In genomic region chr15:40320931-40321371, GRCh38 we compare ENCODE assay signal across 8 cellular contexts. TPM values are rescaled to one million over a fixed set of nuclear protein-coding genes. Genes with fewer than 3 reads are reported as not detected.
DNase-seq lines count a peak whose midpoint lies in the region; ATAC-seq and TF ChIP-seq lines count a peak whose summit lies in the region.

No MANE protein-coding gene starts in this region.

- H3K4ac ChIP-seq in trophoblast cell (ENCODE audit: low read depth, low read length) = no peak overlapping the region

- no TSS peak for BruUV-seq in PC-3 (replicated peaks; lab: Mats Ljungman, UMichigan)

- no peak overlapping the region for H3K4me3 Mint-ChIP-seq in activated naive CD4-positive, alpha-beta T cell treated with anti-CD3 and anti-CD28 coated beads for 36 hours

- no peak overlapping the region for H3K4me2 ChIP-seq in PC-3 (ENCODE audit: low read length)
- H3K4me2 ChIP-seq in trophoblast cell (ENCODE audit: low read length) = peak overlapping the region; percentile 5

- H3K4me1 Mint-ChIP-seq in activated naive CD4-positive, alpha-beta T cell treated with anti-CD3 and anti-CD28 coated beads for 36 hours (ENCODE audit: low read depth) = peaks cover 20% of the 10 kb centered on the region

- intact Hi-C loops in PC-3 (cut with micrococcal nuclease) = loop anchor here (1.0 kb wide), 3 partner anchors 17 to 100 kb away; no protein-coding TSS in a partner anchor
- intact Hi-C loops in activated naive CD4-positive, alpha-beta T cell treated with anti-CD3 and anti-CD28 coated beads for 36 hours (cut with micrococcal nuclease) = loop anchor here (1.0 to 5.0 kb wide), 8 partner anchors 17 to 389 kb away; partner anchors contain the start of genes ANKRD63, BMF and EIF2AK4

- H3K79me2 ChIP-seq in PC-3 (ENCODE audit: low read length) = peaks cover 18% of the 10 kb centered on the region
- H3K79me2 ChIP-seq in trophoblast cell (ENCODE audit: control insufficient read depth, insufficient read depth, low read length, poor library complexity) = peaks cover 4% of the 10 kb centered on the region

- H3K14ac ChIP-seq in trophoblast cell (ENCODE audit: low read length) = no peak overlapping the region

- no peak overlapping the region for H3K23ac ChIP-seq in trophoblast cell (ENCODE audit: low read length)

- no peak overlapping the region for H3K27ac Mint-ChIP-seq in activated naive CD4-positive, alpha-beta T cell treated with anti-CD3 and anti-CD28 coated beads for 36 hours

- POLR2A ChIA-PET in PC-3 (lab: Charles Lee; ENCODE audit: unreplicated experiment) = no interaction called here

- no peak for TF ChIP-seq EP300 in gastroesophageal sphincter (IDR thresholded peaks at IDR 0.05)

- no peaks in the 10 kb centered on the region for H3K9me3 ChIP-seq in PC-3 (ENCODE audit: low read length)
- no peaks in the 10 kb centered on the region for H3K9me3 ChIP-seq in gastroesophageal sphincter
- H3K9me3 ChIP-seq in trophoblast cell (ENCODE audit: insufficient read depth, low read depth, low read length) = no peaks in the 10 kb centered on the region

- no peaks in the 10 kb centered on the region for H3F3A ChIP-seq in PC-3 (ENCODE audit: low read length, unreplicated experiment)

- DNase-seq in DMS79 (lab: John Stamatoyannopoulos, UW) = peak; percentile 24
- peak; percentile 73 for DNase-seq in HuH-7.5 (ENCODE audit: low spot score)
- peak; percentile 79 for DNase-seq in PC-3
- peak; percentile 74 for DNase-seq in activated naive CD4-positive, alpha-beta T cell treated with anti-CD3 and anti-CD28 coated beads for 36 hours
- peak; percentile 31 to 80 for DNase-seq in trophoblast cell
- DNase-seq in cortex of kidney (lab: John Stamatoyannopoulos, UW) = no peak

- ATAC-seq in PC-3 (peak; percentile 23; the same call in 1 of the 2 replicates), gastroesophageal sphincter (no peak), GM18868 (IDR thresholded peaks at IDR 0.05; ENCODE audit: unreplicated experiment) (no peak)

- peak overlapping the region; percentile 61 for H4K91ac ChIP-seq in trophoblast cell (ENCODE audit: low read depth, low read length)

- peak; percentile 90 for TF ChIP-seq CTCF in PC-3 (conservative IDR thresholded peaks at IDR 0.05; ENCODE audit: low read depth, low read length)
- peak; percentile 86 to 92 (median 88) for TF ChIP-seq CTCF in gastroesophageal sphincter (IDR thresholded peaks at IDR 0.05)

- no peak overlapping the region for H3K27ac ChIP-seq in PC-3 (ENCODE audit: low read length)
- peak overlapping the region in 3 of 4 donors; percentile 21 to 98 (median 98) for H3K27ac ChIP-seq in gastroesophageal sphincter
- H3K27ac ChIP-seq in trophoblast cell (ENCODE audit: low read depth, low read length) = peak overlapping the region; percentile 36

- H4K20me1 ChIP-seq in PC-3 (ENCODE audit: low read length) = peaks cover 11% of the 10 kb centered on the region; the same call in 1 of the 2 replicates

- H3K18ac ChIP-seq in trophoblast cell (ENCODE audit: low read length) = no peak overlapping the region

- H3K9ac ChIP-seq in PC-3 (ENCODE audit: low read length) (no peak overlapping the region), trophoblast cell (ENCODE audit: low read length) (no peak overlapping the region)

- no peak overlapping the region for H2BK5ac ChIP-seq in trophoblast cell (ENCODE audit: low read depth, low read length, poor library complexity)

- H3K27me3 ChIP-seq in PC-3 (ENCODE audit: low read length) (no peaks in the 10 kb centered on the region), gastroesophageal sphincter (peaks cover 9% of the 10 kb centered on the region), trophoblast cell (ENCODE audit: insufficient read depth, low read length) (no peaks in the 10 kb centered on the region)

- H2AK5ac ChIP-seq in trophoblast cell (ENCODE audit: low read length) = peak overlapping the region; percentile 76

- CTCF ChIA-PET in PC-3 (lab: Charles Lee) = interaction anchor here (0.6 kb wide), 1 partner anchor 55 kb away, joined by 3 read pairs; no protein-coding TSS in a partner anchor
- CTCF ChIA-PET in activated naive CD4-positive, alpha-beta T cell treated with anti-CD3 and anti-CD28 coated beads for 36 hours (lab: Charles Lee) = interaction anchor here (0.6 to 17.8 kb wide), 11 partner anchors 12 to 406 kb away, joined by 3 to 448 read pairs (median 3); partner anchors contain the start of genes CCDC9B and PLCB2

- 0% methylated on average over 1 to 2 of the region's 2 CpGs for WGBS in gastroesophageal sphincter (ENCODE audit: low coverage in 1 of 2), 2 donors
- WGBS in trophoblast cell (ENCODE audit: extremely low coverage, insufficient coverage, insufficient read length) = no CpG with 5 or more reads among the region's 2 CpGs

- H4K8ac ChIP-seq in trophoblast cell (ENCODE audit: low read depth, low read length) = no peak overlapping the region

- H3K36me3 ChIP-seq in PC-3 (ENCODE audit: low read depth, low read length) = no peaks in the 10 kb centered on the region
- H3K36me3 ChIP-seq in gastroesophageal sphincter = no peaks in the 10 kb centered on the region
- H3K36me3 ChIP-seq in trophoblast cell (ENCODE audit: control insufficient read depth in 1 of 2, insufficient read depth in 2 of 2, low read length in 2 of 2) = no peaks in the 10 kb centered on the region

- H2AFZ ChIP-seq in PC-3 (ENCODE audit: low read length) = no peak overlapping the region
- no peak overlapping the region for H2AFZ ChIP-seq in trophoblast cell (ENCODE audit: insufficient read depth, low read length, poor library complexity)

- peaks cover 23% of the 10 kb centered on the region for H3K79me1 ChIP-seq in trophoblast cell (ENCODE audit: low read length)

- H3K4me1 ChIP-seq in PC-3 (ENCODE audit: insufficient read depth, low read length) (peaks cover 12% of the 10 kb centered on the region), gastroesophageal sphincter (peaks cover 0 to 47% (median 12%) of the 10 kb centered on the region in 3 donors), trophoblast cell (ENCODE audit: control insufficient read depth in 1 of 2, insufficient read depth in 2 of 2, low read length in 2 of 2) (peaks cover 22 to 30% of the 10 kb centered on the region in 2 experiments)

- H2BK120ac ChIP-seq in trophoblast cell (ENCODE audit: insufficient read depth, low read length, poor library complexity) = peak overlapping the region; percentile 74

- no peak for TF ChIP-seq POLR2A in gastroesophageal sphincter (IDR thresholded peaks at IDR 0.05)

- H2BK12ac ChIP-seq in trophoblast cell (ENCODE audit: low read length) = peak overlapping the region; percentile 61

- H3K9me3 Mint-ChIP-seq in activated naive CD4-positive, alpha-beta T cell treated with anti-CD3 and anti-CD28 coated beads for 36 hours = no peaks in the 10 kb centered on the region

- H3K27me3 Mint-ChIP-seq in activated naive CD4-positive, alpha-beta T cell treated with anti-CD3 and anti-CD28 coated beads for 36 hours (ENCODE audit: low read depth) = no peaks in the 10 kb centered on the region

- no peak overlapping the region for H4K12ac ChIP-seq in trophoblast cell (ENCODE audit: low read depth, low read length)

- H3K9me2 ChIP-seq in PC-3 (replicated peaks; ENCODE audit: low read length) = no peaks in the 10 kb centered on the region

- peaks cover 3% of the 10 kb centered on the region for H3K36me3 Mint-ChIP-seq in activated naive CD4-positive, alpha-beta T cell treated with anti-CD3 and anti-CD28 coated beads for 36 hours (ENCODE audit: low read depth)

- no peak overlapping the region for H3K4me3 ChIP-seq in PC-3 (ENCODE audit: low read length)
- H3K4me3 ChIP-seq in gastroesophageal sphincter = no peak overlapping the region
- no peak overlapping the region for H3K4me3 ChIP-seq in trophoblast cell (ENCODE audit: low read depth, low read length)

RNA-seq across cellular contexts. Expression of gene INAFM2, which starts 2.5 kb away (rescaled TPM):
- total RNA-seq in PC-3 (2014; rRNA removed) = 22.1 and 32.1 TPM in 2 replicates
- 1 to 10 TPM; 4.9 to 6.5 TPM for total RNA-seq in activated naive CD4-positive, alpha-beta T cell treated with anti-CD3 and anti-CD28 coated beads for 36 hours
- 10 to 100 TPM; 27.3 to 66.6 (median 37.5) TPM for total RNA-seq in gastroesophageal sphincter
- polyA plus RNA-seq in trophoblast cell (2013) = 35.8 and 37.5 TPM in 2 replicates

RNA-seq across cellular contexts. Expression of gene PLCB2, which starts 13.2 kb away (rescaled TPM):
- total RNA-seq in PC-3 (2014; rRNA removed) (1.3 and 3.2 TPM in 2 replicates), gastroesophageal sphincter (10 to 100 TPM in 2 of 4 donors, 1 to 10 TPM in 2; 1.5 to 13.5 (median 8.8) TPM)
- total RNA-seq in activated naive CD4-positive, alpha-beta T cell treated with anti-CD3 and anti-CD28 coated beads for 36 hours = 10 to 100 TPM; 55.0 to 56.7 TPM
- 1.1 and 1.5 TPM in 2 replicates for polyA plus RNA-seq in trophoblast cell (2013)

RNA-seq across cellular contexts. Expression of gene CCDC9B, which starts 19.8 kb away (rescaled TPM):
- 56.1 and 101 TPM in 2 replicates for total RNA-seq in PC-3 (2014; rRNA removed)
- total RNA-seq in activated naive CD4-positive, alpha-beta T cell treated with anti-CD3 and anti-CD28 coated beads for 36 hours = 1 to 10 TPM; 1.9 to 2.2 TPM
- total RNA-seq in gastroesophageal sphincter = 100 to 1,000 TPM in 1 of 4 donors, 10 to 100 TPM in 3; 28.0 to 105 (median 66.7) TPM
- 0.15 and 0.31 TPM in 2 replicates for polyA plus RNA-seq in trophoblast cell (2013)

RNA-seq across cellular contexts. Expression of gene PHGR1, which starts 29.9 kb away (rescaled TPM):
- not detected in 2 replicates for total RNA-seq in PC-3 (2014; rRNA removed)
- total RNA-seq in activated naive CD4-positive, alpha-beta T cell treated with anti-CD3 and anti-CD28 coated beads for 36 hours = not detected
- not detected for total RNA-seq in gastroesophageal sphincter
- not detected in 2 replicates for polyA plus RNA-seq in trophoblast cell (2013)

RNA-seq across cellular contexts. Expression of gene DISP2, which starts 37.1 kb away (rescaled TPM):
- total RNA-seq in PC-3 (2014; rRNA removed) = 0.87 and 2.7 TPM in 2 replicates
- total RNA-seq in activated naive CD4-positive, alpha-beta T cell treated with anti-CD3 and anti-CD28 coated beads for 36 hours = under 1 TPM in 1 of 2 experiments, not detected in 1; 0.02 TPM
- total RNA-seq in gastroesophageal sphincter = under 1 TPM; 0.07 to 0.19 (median 0.15) TPM
- 0.34 and 0.35 TPM in 2 replicates for polyA plus RNA-seq in trophoblast cell (2013)

Comparison
In these comparisons a context has a peak if more than half of its experiments do, and no peak if none do; other contexts are left out.
1. RNA of gene CCDC9B, which starts 19.8 kb away (total RNA-seq): 28.0 to 105 TPM in gastroesophageal sphincter and 56.1 to 101 TPM in PC-3; 1.9 to 2.2 TPM in activated naive CD4-positive, alpha-beta T cell treated with anti-CD3 and anti-CD28 coated beads for 36 hours; every median in the first group is over 4 times any median in the second.